ENCODE assay signal across 8 cellular contexts in genomic region chr19:33241530-33242101, GRCh38. TPM values are rescaled to one million over a fixed set of nuclear protein-coding genes. Genes with fewer than 3 reads are reported as not detected.
A peak's percentile ranks its signal among the peaks of the same experiment; 100 is the strongest.
DNase-seq lines count a peak whose midpoint lies in the region; ATAC-seq and TF ChIP-seq lines count a peak whose summit lies in the region.

No MANE protein-coding gene starts in this region.

- H3K27ac ChIP-seq in suprapubic skin = no peak overlapping the region

- TF ChIP-seq EP300 in suprapubic skin (IDR thresholded peaks at IDR 0.05) = no peak

- TF ChIP-seq POLR2A in suprapubic skin (IDR thresholded peaks at IDR 0.05) = no peak

- TF ChIP-seq CTCF in suprapubic skin (IDR thresholded peaks at IDR 0.05) = peak; percentile 28 to 62

- DNase-seq in stimulated activated CD4-positive, alpha-beta T cell treated with anti-CD3 and anti-CD28 coated beads, Interleukin-4, amount 100 ng/mL, for 24 hours = peak; percentile 20
- DNase-seq in stimulated activated CD4-positive, alpha-beta T cell treated with anti-CD3 and anti-CD28 coated beads, Interleukin-12 subunit alpha, Interleukin-12 subunit beta, amount 100 ng/mL, for 4 hours = no peak
- peak; percentile 18 for DNase-seq in activated T-cell treated with anti-CD3 and anti-CD28 coated beads for 4 hours
- DNase-seq in iPS-NIHi11 (ENCODE audit: low spot score) = peak; percentile 52
- DNase-seq in suprapubic skin (ENCODE audit: low spot score in 2 of 2) = peak in 1 of 2 donors; percentile 53

- no peaks in the 10 kb centered on the region for H3K27me3 ChIP-seq in suprapubic skin

- no peak overlapping the region for H3K4me3 ChIP-seq in suprapubic skin

- no peak for ATAC-seq in HG03520 (IDR thresholded peaks at IDR 0.05; ENCODE audit: unreplicated experiment)
- ATAC-seq in HG03139 (IDR thresholded peaks at IDR 0.05; ENCODE audit: unreplicated experiment) = no peak
- ATAC-seq in GM21529 (IDR thresholded peaks at IDR 0.05; ENCODE audit: unreplicated experiment) = no peak

- 19% methylated on average over 10 of the region's 22 CpGs for WGBS in suprapubic skin

- peaks cover 12% of the 10 kb centered on the region for H3K4me1 ChIP-seq in suprapubic skin

- H3K36me3 ChIP-seq in suprapubic skin = no peaks in the 10 kb centered on the region

- H3K9me3 ChIP-seq in suprapubic skin = no peaks in the 10 kb centered on the region

RNA-seq across cellular contexts. Expression of gene SLC7A10, which starts 16.0 kb away (rescaled TPM):
- under 1 TPM in 2 of 4 donors, not detected in 2; 0.38 to 0.93 TPM for total RNA-seq in suprapubic skin

RNA-seq across cellular contexts. Expression of gene LRP3, which starts 47.5 kb away (rescaled TPM):
- 10 to 100 TPM in 3 of 4 donors, 1 to 10 TPM in 1; 9.8 to 17.1 (median 14.0) TPM for total RNA-seq in suprapubic skin
